ENCODE assay signal across 17 cellular contexts in genomic region chr1:97630281-97630680, GRCh38.
A peak's percentile ranks its signal among the peaks of the same experiment; 100 is the strongest.
DNase-seq lines count a peak whose midpoint lies in the region; ATAC-seq and TF ChIP-seq lines count a peak whose summit lies in the region.
"Had no signal": no experiment of that assay in that cellular context is flagged by ENCODE, and none has a peak within 500 bp of the region (broad histone marks: within the 10 kb centered on the region; RNA-seq: fewer than 3 reads in every experiment).

No MANE protein-coding gene starts in this region.

- no peak overlapping the region for H2AFZ ChIP-seq in smooth muscle cell (ENCODE audit: low read depth)

- no peaks in the 10 kb centered on the region for H3K79me2 ChIP-seq in smooth muscle cell (ENCODE audit: low read depth)

- no peak for TF ChIP-seq POLR2A in erythroblast (IDR thresholded peaks at IDR 0.05; ENCODE audit: low read length)

- peaks cover 1% of the 10 kb centered on the region for H3K9me3 Mint-ChIP-seq in activated CD4-positive, alpha-beta T cell treated with anti-CD3 and anti-CD28 coated beads, Interleukin-2, amount 10 ng/mL, durations not matched to agents 24 days and 14 days
- H3K9me3 Mint-ChIP-seq: HFFc6 had no signal

- no peak overlapping the region for H3K4me3 ChIP-seq in left ventricle myocardium inferior
- no peak overlapping the region for H3K4me3 ChIP-seq in smooth muscle cell

- H3K4me1 ChIP-seq in left ventricle myocardium inferior: peaks cover 29% of the 10 kb centered on the region
- peaks cover 12% of the 10 kb centered on the region for H3K4me1 ChIP-seq in smooth muscle cell (ENCODE audit: low read depth)

- H3K27me3 ChIP-seq in left ventricle myocardium inferior (ENCODE audit: low read depth) (no peaks in the 10 kb centered on the region), smooth muscle cell (ENCODE audit: low read depth) (no peaks in the 10 kb centered on the region)

- H3K36me3 ChIP-seq in left ventricle myocardium inferior (no peaks in the 10 kb centered on the region), smooth muscle cell (ENCODE audit: low read depth) (no peaks in the 10 kb centered on the region)

- no peak overlapping the region for H3K9ac ChIP-seq in smooth muscle cell (ENCODE audit: low read depth)
- H3K9ac ChIP-seq: KMS-11 had no signal

- H3K27ac ChIP-seq in left ventricle myocardium inferior (replicated peaks) (peak overlapping the region; percentile 4), smooth muscle cell (ENCODE audit: low read depth) (no peak overlapping the region)
- H3K27ac ChIP-seq: KMS-11 had no signal

- H3K4me1 Mint-ChIP-seq in activated CD4-positive, alpha-beta T cell treated with anti-CD3 and anti-CD28 coated beads, Interleukin-2, amount 10 ng/mL, durations not matched to agents 24 days and 14 days: no peaks in the 10 kb centered on the region

- H3K36me3 Mint-ChIP-seq in activated CD4-positive, alpha-beta T cell treated with anti-CD3 and anti-CD28 coated beads, Interleukin-2, amount 10 ng/mL, durations not matched to agents 24 days and 14 days (ENCODE audit: low read depth): peaks cover 2% of the 10 kb centered on the region

- no peaks in the 10 kb centered on the region for H4K20me1 ChIP-seq in smooth muscle cell (ENCODE audit: low read depth)

- no peak for TF ChIP-seq CTCF in left ventricle myocardium inferior (IDR thresholded peaks at IDR 0.05; ENCODE audit: borderline replicate concordance)
- no peak for TF ChIP-seq CTCF in smooth muscle cell (IDR thresholded peaks at IDR 0.05; ENCODE audit: borderline replicate concordance, insufficient read depth, poor library complexity, severe bottlenecking)

- WGBS in smooth muscle cell (ENCODE audit: low lambda C conversion rate): 38% methylated on average over 1 of the region's 1 CpG

- H3K27ac Mint-ChIP-seq in activated CD4-positive, alpha-beta T cell treated with anti-CD3 and anti-CD28 coated beads, Interleukin-2, amount 10 ng/mL, durations not matched to agents 24 days and 14 days: no peak overlapping the region
- H3K27ac Mint-ChIP-seq: HFFc6 had no signal

- intact Hi-C loops in left ventricle myocardium inferior (cut with micrococcal nuclease): no loop called here
- intact Hi-C loops in cardiac septum (cut with DNase I): no loop called here
- intact Hi-C loops in activated CD4-positive, alpha-beta T cell treated with anti-CD3 and anti-CD28 coated beads, Interleukin-2, amount 10 ng/mL, durations not matched to agents 24 days and 14 days (cut with micrococcal nuclease): no loop called here

- no peaks in the 10 kb centered on the region for H3K27me3 Mint-ChIP-seq in activated CD4-positive, alpha-beta T cell treated with anti-CD3 and anti-CD28 coated beads, Interleukin-2, amount 10 ng/mL, durations not matched to agents 24 days and 14 days

- H3K4me2 ChIP-seq in smooth muscle cell: peak overlapping the region; percentile 67
- H3K4me2 ChIP-seq: KMS-11 had no signal

- no peaks in the 10 kb centered on the region for H3F3A ChIP-seq in smooth muscle cell (ENCODE audit: low read depth)

- no peak overlapping the region for H3K4me3 Mint-ChIP-seq in activated CD4-positive, alpha-beta T cell treated with anti-CD3 and anti-CD28 coated beads, Interleukin-2, amount 10 ng/mL, durations not matched to agents 24 days and 14 days
- H3K4me3 Mint-ChIP-seq: HFFc6 had no signal

- DNase-seq in left ventricle myocardium inferior (no peak), cardiac septum (ENCODE audit: low spot score) (no peak), astrocyte of the hippocampus (ENCODE audit: low read depth, low spot score) (peak; percentile 32), left kidney (ENCODE audit: low read depth, low spot score) (peak; percentile 1), smooth muscle cell (lab: John Stamatoyannopoulos, UW; ENCODE audit: unreplicated experiment) (no peak), erythroblast (lab: John Stamatoyannopoulos, UW) (no peak)
- DNase-seq in activated CD4-positive, alpha-beta T cell treated with anti-CD3 and anti-CD28 coated beads, Interleukin-2, amount 10 ng/mL, durations not matched to agents 24 days and 14 days: no peak
- DNase-seq in stimulated activated naive CD8-positive, alpha-beta T cell treated with anti-CD3 and anti-CD28 coated beads, Interleukin-15, Interleukin-2, amounts not matched to agents 100 U/mL and 50 U/mL, for 24 hours: no peak
- DNase-seq: GF-D8; HFFc6; NCI-H1048; NCI-H2081 treated with DMSO at 0.1 percent for 48 hours; NCI-H526; NK-92 treated with Interleukin-12 subunit alpha and Interleukin-12 subunit beta, amount 100 ng/mL, for 24 hours; RPMI8226 had no signal

- H3K9me3 ChIP-seq in left ventricle myocardium inferior (replicated peaks) (no peaks in the 10 kb centered on the region), smooth muscle cell (replicated peaks; ENCODE audit: low read depth) (no peaks in the 10 kb centered on the region)

- no peak for ATAC-seq in stimulated activated naive CD8-positive, alpha-beta T cell treated with anti-CD3 and anti-CD28 coated beads, Interleukin-15, Interleukin-2, amounts not matched to agents 100 U/mL and 50 U/mL, for 24 hours
- ATAC-seq: HepG2 had no signal

Comparison
In these comparisons a context has a peak if more than half of its experiments do, and no peak if none do; other contexts are left out.
1. DNase-seq: peak in astrocyte of the hippocampus (single experiment) and left kidney (single experiment); none in left ventricle myocardium inferior (single experiment), cardiac septum (single experiment), smooth muscle cell (single experiment), erythroblast (0 of 2), activated CD4-positive, alpha-beta T cell treated with anti-CD3 and anti-CD28 coated beads, Interleukin-2, amount 10 ng/mL, durations not matched to agents 24 days and 14 days (single experiment) and stimulated activated naive CD8-positive, alpha-beta T cell treated with anti-CD3 and anti-CD28 coated beads, Interleukin-15, Interleukin-2, amounts not matched to agents 100 U/mL and 50 U/mL, for 24 hours (single experiment).